Comparison of ENCODE assay signal across 7 cellular contexts in the genomic region with DNA sequence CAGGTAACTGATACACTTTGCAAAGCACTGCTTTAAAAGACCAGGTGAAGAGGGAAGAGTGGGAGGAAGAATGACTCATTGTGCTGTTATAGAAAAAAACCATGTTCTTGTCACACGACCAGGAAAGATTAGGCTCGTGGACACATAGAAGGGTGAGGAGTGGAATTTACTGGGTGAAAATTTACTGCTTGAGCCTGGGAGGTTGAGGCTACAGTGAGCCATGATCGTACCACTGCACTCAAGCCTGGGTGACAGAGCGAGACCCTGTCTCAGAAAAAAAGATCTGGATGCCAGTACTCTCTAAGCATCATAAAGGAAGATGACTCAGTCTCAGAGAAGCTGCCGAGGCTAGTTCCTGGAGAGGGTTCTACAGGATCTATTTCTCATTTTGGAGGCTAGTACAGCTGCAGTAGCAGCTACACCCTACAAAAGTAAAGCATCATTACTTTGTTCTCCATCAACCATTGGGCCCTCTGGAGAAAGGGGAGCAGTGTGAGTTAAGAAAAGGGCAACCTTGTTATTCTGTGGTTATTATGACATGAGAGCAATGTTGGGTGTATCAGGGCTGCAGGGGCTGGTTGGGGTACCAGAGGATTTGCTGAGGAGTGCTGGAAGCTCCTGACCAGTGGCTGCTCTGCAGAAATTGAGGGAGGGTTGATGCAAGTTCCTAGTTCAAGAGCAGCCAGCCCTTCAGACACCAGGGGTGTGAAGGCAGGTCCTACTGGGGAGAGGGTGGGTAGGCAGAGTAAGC.
DNase-seq lines count a peak whose midpoint lies in the region; ATAC-seq and TF ChIP-seq lines count a peak whose summit lies in the region.

No MANE protein-coding gene starts in this region.

- peak overlapping the region; percentile 66 for H3K27ac Mint-ChIP-seq in WTC11
- peak overlapping the region; percentile 14 to 93 for H3K27ac Mint-ChIP-seq in effector memory CD8-positive, alpha-beta T cell

- H3K4me3 Mint-ChIP-seq in WTC11, result no peak overlapping the region
- peak overlapping the region; percentile 6 to 52 for H3K4me3 Mint-ChIP-seq in effector memory CD8-positive, alpha-beta T cell

- peaks cover 31% of the 10 kb centered on the region for H3K4me1 Mint-ChIP-seq in WTC11
- peaks cover 8 to 11% of the 10 kb centered on the region in 2 donors for H3K4me1 Mint-ChIP-seq in effector memory CD8-positive, alpha-beta T cell (ENCODE audit: low read depth in 2 of 2)

- peak; percentile 11 for DNase-seq in HK-2 (ENCODE audit: unreplicated experiment)
- DNase-seq in WTC11 (ENCODE audit: low spot score), result no peak
- no peak for DNase-seq in effector memory CD8-positive, alpha-beta T cell
- DNase-seq in stimulated activated CD4-positive, alpha-beta T cell treated with anti-CD3 and anti-CD28 coated beads, Interleukin-15, amount 100 ng/mL, for 24 hours, result peak; percentile 32
- no peak for DNase-seq in NCI-H526 (lab: John Stamatoyannopoulos, UW)
- DNase-seq in NCI-H2029 treated with DMSO at 0.1 percent for 48 hours (lab: John Stamatoyannopoulos, UW), result no peak

- H3K36me3 Mint-ChIP-seq in WTC11, result no peaks in the 10 kb centered on the region
- H3K36me3 Mint-ChIP-seq in effector memory CD8-positive, alpha-beta T cell (ENCODE audit: insufficient read depth), result no peaks in the 10 kb centered on the region

- ATAC-seq in WTC11, result peak; percentile 60
- ATAC-seq in effector memory CD8-positive, alpha-beta T cell (replicated peaks), result peak; percentile 47
- no peak for ATAC-seq in GM18867 (IDR thresholded peaks at IDR 0.05; ENCODE audit: unreplicated experiment)

- H3K9me3 Mint-ChIP-seq in WTC11, result no peaks in the 10 kb centered on the region
- H3K9me3 Mint-ChIP-seq in effector memory CD8-positive, alpha-beta T cell, result no peaks in the 10 kb centered on the region

- no peak for TF ChIP-seq CTCF in WTC11 (IDR thresholded peaks at IDR 0.05)

- H3K27me3 Mint-ChIP-seq in WTC11 (ENCODE audit: low read depth), result no peaks in the 10 kb centered on the region
- H3K27me3 Mint-ChIP-seq in effector memory CD8-positive, alpha-beta T cell, result peaks cover 7 to 12% of the 10 kb centered on the region in 2 donors

- CTCF ChIA-PET in WTC11 (lab: Charles Lee), result interaction anchor here (0.7 kb wide), 1 partner anchor 11 kb away, joined by 3 read pairs; no protein-coding TSS in a partner anchor

- POLR2A ChIA-PET in WTC11 (lab: Charles Lee), result no interaction called here

TF ChIP-seq in WTC11, 78 proteins besides CTCF, POLR2A, EP300 and RAD21:
- TF ChIP-seq OVOL2 (CRISPR knock-in tag; IDR thresholded peaks at IDR 0.05; ENCODE audit: borderline replicate concordance) (no peak), CREB1 (CRISPR knock-in tag; IDR thresholded peaks at IDR 0.05) (no peak), CBFB (CRISPR knock-in tag; IDR thresholded peaks at IDR 0.05; ENCODE audit: low read depth) (no peak), FOXP1 (CRISPR knock-in tag; IDR thresholded peaks at IDR 0.05; ENCODE audit: borderline replicate concordance) (no peak), ESRRA (CRISPR knock-in tag; IDR thresholded peaks at IDR 0.05; ENCODE audit: borderline replicate concordance) (no peak), TEAD1 (CRISPR knock-in tag; IDR thresholded peaks at IDR 0.05) (no peak), ZNF263 (CRISPR knock-in tag; IDR thresholded peaks at IDR 0.05; ENCODE audit: low read depth) (no peak), SMAD4 (CRISPR knock-in tag; IDR thresholded peaks at IDR 0.05) (no peak)
- TF ChIP-seq, protein P1, sequence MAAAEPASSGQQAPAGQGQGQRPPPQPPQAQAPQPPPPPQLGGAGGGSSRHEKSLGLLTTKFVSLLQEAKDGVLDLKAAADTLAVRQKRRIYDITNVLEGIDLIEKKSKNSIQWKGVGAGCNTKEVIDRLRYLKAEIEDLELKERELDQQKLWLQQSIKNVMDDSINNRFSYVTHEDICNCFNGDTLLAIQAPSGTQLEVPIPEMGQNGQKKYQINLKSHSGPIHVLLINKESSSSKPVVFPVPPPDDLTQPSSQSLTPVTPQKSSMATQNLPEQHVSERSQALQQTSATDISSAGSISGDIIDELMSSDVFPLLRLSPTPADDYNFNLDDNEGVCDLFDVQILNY (CRISPR knock-in tag; IDR thresholded peaks at IDR 0.05), result no peak
- TF ChIP-seq, protein P2, sequence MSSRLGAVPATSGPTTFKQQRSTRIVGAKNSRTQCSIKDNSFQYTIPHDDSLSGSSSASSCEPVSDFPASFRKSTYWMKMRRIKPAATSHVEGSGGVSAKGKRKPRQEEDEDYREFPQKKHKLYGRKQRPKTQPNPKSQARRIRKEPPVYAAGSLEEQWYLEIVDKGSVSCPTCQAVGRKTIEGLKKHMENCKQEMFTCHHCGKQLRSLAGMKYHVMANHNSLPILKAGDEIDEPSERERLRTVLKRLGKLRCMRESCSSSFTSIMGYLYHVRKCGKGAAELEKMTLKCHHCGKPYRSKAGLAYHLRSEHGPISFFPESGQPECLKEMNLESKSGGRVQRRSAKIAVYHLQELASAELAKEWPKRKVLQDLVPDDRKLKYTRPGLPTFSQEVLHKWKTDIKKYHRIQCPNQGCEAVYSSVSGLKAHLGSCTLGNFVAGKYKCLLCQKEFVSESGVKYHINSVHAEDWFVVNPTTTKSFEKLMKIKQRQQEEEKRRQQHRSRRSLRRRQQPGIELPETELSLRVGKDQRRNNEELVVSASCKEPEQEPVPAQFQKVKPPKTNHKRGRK (CRISPR knock-in tag; IDR thresholded peaks at IDR 0.05; ENCODE audit: borderline replicate concordance), result no peak
- TF ChIP-seq, protein P3, sequence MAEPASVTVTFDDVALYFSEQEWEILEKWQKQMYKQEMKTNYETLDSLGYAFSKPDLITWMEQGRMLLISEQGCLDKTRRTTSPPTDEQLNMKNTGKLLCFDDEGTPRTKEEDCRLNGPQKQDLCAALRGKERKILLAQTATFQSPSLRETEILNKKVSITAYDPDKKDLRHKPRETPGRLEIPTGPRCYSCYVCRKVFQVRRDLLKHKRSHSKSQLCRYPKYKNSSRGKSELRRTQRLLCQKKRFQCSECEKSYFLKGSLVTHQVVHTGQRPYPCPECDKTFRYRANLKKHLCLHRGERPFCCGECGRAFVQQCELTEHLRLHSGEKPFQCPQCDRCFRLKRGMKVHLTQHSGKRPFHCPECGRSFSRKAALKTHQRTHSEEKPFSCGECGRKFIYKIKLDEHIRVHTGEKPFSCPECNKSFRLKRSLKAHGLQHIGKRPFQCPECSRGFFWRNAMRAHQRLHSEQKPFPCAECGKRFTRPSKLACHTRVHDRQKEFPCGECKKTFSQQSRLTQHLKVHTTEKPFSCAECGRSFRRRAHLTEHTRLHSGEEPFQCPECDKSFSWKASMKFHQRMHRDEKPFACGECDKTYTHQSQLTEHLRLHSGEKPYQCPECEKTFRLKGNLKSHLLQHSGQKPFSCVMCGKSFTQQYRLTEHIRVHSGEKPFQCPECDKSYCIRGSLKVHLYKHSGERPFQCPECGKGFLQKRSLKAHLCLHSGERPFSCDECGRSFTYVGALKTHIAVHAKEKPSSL (CRISPR knock-in tag; conservative IDR thresholded peaks at IDR 0.05), result no peak
- TF ChIP-seq, protein P4, sequence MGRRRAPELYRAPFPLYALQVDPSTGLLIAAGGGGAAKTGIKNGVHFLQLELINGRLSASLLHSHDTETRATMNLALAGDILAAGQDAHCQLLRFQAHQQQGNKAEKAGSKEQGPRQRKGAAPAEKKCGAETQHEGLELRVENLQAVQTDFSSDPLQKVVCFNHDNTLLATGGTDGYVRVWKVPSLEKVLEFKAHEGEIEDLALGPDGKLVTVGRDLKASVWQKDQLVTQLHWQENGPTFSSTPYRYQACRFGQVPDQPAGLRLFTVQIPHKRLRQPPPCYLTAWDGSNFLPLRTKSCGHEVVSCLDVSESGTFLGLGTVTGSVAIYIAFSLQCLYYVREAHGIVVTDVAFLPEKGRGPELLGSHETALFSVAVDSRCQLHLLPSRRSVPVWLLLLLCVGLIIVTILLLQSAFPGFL (CRISPR knock-in tag; IDR thresholded peaks at IDR 0.05; ENCODE audit: borderline replicate concordance), result no peak

Comparison
In these comparisons a context has a peak if more than half of its experiments do, and no peak if none do; other contexts are left out.
1. DNase-seq: peak in HK-2 (single experiment) and stimulated activated CD4-positive, alpha-beta T cell treated with anti-CD3 and anti-CD28 coated beads, Interleukin-15, amount 100 ng/mL, for 24 hours (single experiment); none in WTC11 (single experiment), effector memory CD8-positive, alpha-beta T cell (0 of 3), NCI-H526 (0 of 2) and NCI-H2029 treated with DMSO at 0.1 percent for 48 hours (single experiment).